10 cellular contexts compared by ENCODE assay signal in genomic region chr19:14585187-14585586, GRCh38. TPM values are rescaled to one million over a fixed set of nuclear protein-coding genes. Genes with fewer than 3 reads are reported as not detected.
DNase-seq lines count a peak whose midpoint lies in the region; ATAC-seq and TF ChIP-seq lines count a peak whose summit lies in the region.
"Not testable (repeated sequence)": the region's sequence is repeated elsewhere in the genome, so short reads cannot be mapped to it uniquely, and the experiment has no call there.
"Had no signal": no experiment of that assay in that cellular context is flagged by ENCODE, and none has a peak within 500 bp of the region (broad histone marks: within the 10 kb centered on the region; RNA-seq: fewer than 3 reads in every experiment).

No MANE protein-coding gene starts in this region.

- H3K27me3 Mint-ChIP-seq in activated T-helper 17 cell treated with anti-CD3 and anti-CD28 coated beads, Interleukin-2, amount 50 U/mL, for 72 hours = not testable (repeated sequence)

- peak; percentile 68 for ATAC-seq in GM19463 (IDR thresholded peaks at IDR 0.05; ENCODE audit: unreplicated experiment)
- peak; percentile 59 for ATAC-seq in HG02763 (IDR thresholded peaks at IDR 0.05; ENCODE audit: unreplicated experiment)
- peak; percentile 76 for ATAC-seq in HG03442 (IDR thresholded peaks at IDR 0.05; ENCODE audit: unreplicated experiment)
- ATAC-seq in activated T-helper 17 cell treated with anti-CD3 and anti-CD28 coated beads, Interleukin-2, amount 50 U/mL, for 72 hours (replicated peaks) = peak; percentile 88

- peak overlapping the region; percentile 79; the same call in 1 of the 2 replicates for H3K4me3 ChIP-seq in GM12864 (ENCODE audit: low read depth, low read length)
- H3K4me3 ChIP-seq in foreskin fibroblast (ENCODE audit: low read depth in 1 of 2, low read length in 2 of 2) = not testable (repeated sequence)

- not testable (repeated sequence) for H3K9me3 Mint-ChIP-seq in activated T-helper 17 cell treated with anti-CD3 and anti-CD28 coated beads, Interleukin-2, amount 50 U/mL, for 72 hours

- not testable (repeated sequence) for TF ChIP-seq CTCF in GM12864 (IDR thresholded peaks at IDR 0.05; ENCODE audit: low read depth, low read length, missing control alignments); foreskin fibroblast (IDR thresholded peaks at IDR 0.05; ENCODE audit: low read depth, low read length)

- not testable (repeated sequence) for H3K4me1 Mint-ChIP-seq in activated T-helper 17 cell treated with anti-CD3 and anti-CD28 coated beads, Interleukin-2, amount 50 U/mL, for 72 hours

- H3K27ac Mint-ChIP-seq in activated T-helper 17 cell treated with anti-CD3 and anti-CD28 coated beads, Interleukin-2, amount 50 U/mL, for 72 hours = peak overlapping the region; percentile 94

- H3K4me3 Mint-ChIP-seq in activated T-helper 17 cell treated with anti-CD3 and anti-CD28 coated beads, Interleukin-2, amount 50 U/mL, for 72 hours = peak overlapping the region; percentile 61

- DNase-seq in GM12864 (ENCODE audit: low read depth) (peak; percentile 76), RKO (ENCODE audit: low spot score) (peak; percentile 48), foreskin fibroblast (peak; percentile 63 to 64)
- DNase-seq in stimulated activated CD8-positive, alpha-beta memory T cell treated with anti-CD3 and anti-CD28 coated beads, Interleukin-7, amount 100 ng/mL, for 48 hours (ENCODE audit: extremely low read depth in 1 of 2, low read depth in 1 of 2) = peak; percentile 16 to 60

- H3K36me3 Mint-ChIP-seq in activated T-helper 17 cell treated with anti-CD3 and anti-CD28 coated beads, Interleukin-2, amount 50 U/mL, for 72 hours (ENCODE audit: low read depth) = not testable (repeated sequence)

RNA-seq across cellular contexts. Expression of gene CLEC17A, which starts 2.3 kb away (rescaled TPM):
- 1 to 10 TPM in 1 of 2 donors, under 1 TPM in 1; 0.78 to 2.0 TPM for total RNA-seq in activated T-helper 17 cell treated with anti-CD3 and anti-CD28 coated beads, Interleukin-2, amount 50 U/mL, for 72 hours
- total RNA-seq: cerebellum, right lobe of liver had no signal

RNA-seq across cellular contexts. Expression of gene NDUFB7, which starts 13.3 kb away (rescaled TPM):
- 100 to 1,000 TPM in 1 of 2 donors, 10 to 100 TPM in 1; 79.7 to 132 TPM for total RNA-seq in activated T-helper 17 cell treated with anti-CD3 and anti-CD28 coated beads, Interleukin-2, amount 50 U/mL, for 72 hours

RNA-seq across cellular contexts. Expression of gene TECR, which starts 55.8 kb away (rescaled TPM):
- 100 to 1,000 TPM; 100 to 139 TPM for total RNA-seq in activated T-helper 17 cell treated with anti-CD3 and anti-CD28 coated beads, Interleukin-2, amount 50 U/mL, for 72 hours
